Comparison of ENCODE assay signal across 23 cellular contexts in genomic region chr21:34166468-34166867, GRCh38.
DNase-seq lines count a peak whose midpoint lies in the region; ATAC-seq and TF ChIP-seq lines count a peak whose summit lies in the region.
"Had no signal": no experiment of that assay in that cellular context is flagged by ENCODE, and none has a peak within 500 bp of the region (broad histone marks: within the 10 kb centered on the region; RNA-seq: fewer than 3 reads in every experiment).

No MANE protein-coding gene starts in this region.

- no peak overlapping the region for H3K9ac ChIP-seq in endodermal cell (ENCODE audit: extremely low read depth, low read length, poor library complexity, severe bottlenecking)
- no peak overlapping the region for H3K9ac ChIP-seq in subcutaneous abdominal adipose tissue (ENCODE audit: low read length in 5 of 5)
- H3K9ac ChIP-seq: KMS-11 had no signal

- H3K36me3 ChIP-seq in endodermal cell (ENCODE audit: control insufficient read depth, insufficient read depth, low read length) (peaks cover 18% of the 10 kb centered on the region), subcutaneous abdominal adipose tissue (ENCODE audit: control insufficient read depth in 5 of 5, insufficient read depth in 5 of 5, low read length in 5 of 5) (peaks cover 0 to 14% (median 0%) of the 10 kb centered on the region in 5 donors)
- H3K36me3 ChIP-seq: brain microvascular endothelial cell, HAP-1, neutrophil, upper lobe of right lung had no signal

- H3K27me3 Mint-ChIP-seq in stimulated activated naive CD8-positive, alpha-beta T cell treated with anti-CD3 and anti-CD28 coated beads, Interleukin-15, amount 100 ng/mL, for 72 hours: no peaks in the 10 kb centered on the region
- H3K27me3 Mint-ChIP-seq in endodermal cell (ENCODE audit: insufficient read depth): no peaks in the 10 kb centered on the region
- H3K27me3 Mint-ChIP-seq: activated naive CD4-positive, alpha-beta T cell treated with anti-CD3 and anti-CD28 coated beads, Interleukin-2, amount 50 U/mL, for 24 hours had no signal

- H3K9me3 ChIP-seq in endodermal cell (ENCODE audit: control insufficient read depth, low read length) (peaks cover 88% of the 10 kb centered on the region), subcutaneous abdominal adipose tissue (ENCODE audit: control insufficient read depth in 5 of 5, low read length in 5 of 5) (peaks cover 19 to 66% (median 58%) of the 10 kb centered on the region in 5 donors)

- no peaks in the 10 kb centered on the region for H3K4me1 Mint-ChIP-seq in stimulated activated naive CD8-positive, alpha-beta T cell treated with anti-CD3 and anti-CD28 coated beads, Interleukin-15, amount 100 ng/mL, for 72 hours
- no peaks in the 10 kb centered on the region for H3K4me1 Mint-ChIP-seq in endodermal cell
- H3K4me1 Mint-ChIP-seq: activated naive CD4-positive, alpha-beta T cell treated with anti-CD3 and anti-CD28 coated beads, Interleukin-2, amount 50 U/mL, for 24 hours had no signal

- H3K4me3 ChIP-seq in endodermal cell (ENCODE audit: low read length) (peak overlapping the region; percentile 71), subcutaneous abdominal adipose tissue (ENCODE audit: low read depth in 1 of 5, low read length in 5 of 5) (peak overlapping the region; percentile 22 to 57 (median 31))
- H3K4me3 ChIP-seq: coronary artery, HAP-1, heart right ventricle, upper lobe of right lung had no signal

- H3K36me3 Mint-ChIP-seq in endodermal cell (ENCODE audit: low read depth): peaks cover 79% of the 10 kb centered on the region

- H3K4me1 ChIP-seq in endodermal cell (ENCODE audit: control insufficient read depth, insufficient read depth, low read length) (no peaks in the 10 kb centered on the region), subcutaneous abdominal adipose tissue (ENCODE audit: control insufficient read depth in 5 of 5, insufficient read depth in 5 of 5, low read length in 5 of 5) (no peaks in the 10 kb centered on the region)
- H3K4me1 ChIP-seq: HAP-1, heart right ventricle, upper lobe of right lung had no signal

- DNase-seq in stimulated activated naive CD8-positive, alpha-beta T cell treated with anti-CD3 and anti-CD28 coated beads, Interleukin-15, Interleukin-2, amounts not matched to agents 100 U/mL and 50 U/mL, for 24 hours: peak; percentile 23
- DNase-seq in stimulated activated naive CD8-positive, alpha-beta T cell treated with anti-CD3 and anti-CD28 coated beads, Interleukin-15, amount 100 ng/mL, for 72 hours: no peak
- DNase-seq in NCI-H226 (peak; percentile 19), endodermal cell (no peak), NCI-H1105 (lab: John Stamatoyannopoulos, UW) (no peak), NCI-H2107 (lab: John Stamatoyannopoulos, UW) (no peak)
- DNase-seq: brain microvascular endothelial cell; heart right ventricle; NCI-H1092 treated with DMSO at 0.1 percent for 48 hours; NCI-H748 treated with DMSO at 0.1 percent for 48 hours; PC-3; SIG-M5; stimulated activated CD4-positive, alpha-beta T cell treated with anti-CD3 and anti-CD28 coated beads, Interleukin-12 subunit alpha, Interleukin-12 subunit beta, amount 100 ng/mL, for 4 hours; T-helper 1 cell; upper lobe of right lung had no signal

- no peak overlapping the region for H3K27ac Mint-ChIP-seq in stimulated activated naive CD8-positive, alpha-beta T cell treated with anti-CD3 and anti-CD28 coated beads, Interleukin-15, amount 100 ng/mL, for 72 hours
- no peak overlapping the region for H3K27ac Mint-ChIP-seq in endodermal cell
- H3K27ac Mint-ChIP-seq: activated naive CD4-positive, alpha-beta T cell treated with anti-CD3 and anti-CD28 coated beads, Interleukin-2, amount 50 U/mL, for 24 hours; activated T-cell treated with anti-CD3 and anti-CD28 coated beads, Interleukin-2, amount 50 U/mL, for 72 hours had no signal

- peaks cover 41 to 78% of the 10 kb centered on the region in 2 donors for H3K9me3 Mint-ChIP-seq in stimulated activated naive CD8-positive, alpha-beta T cell treated with anti-CD3 and anti-CD28 coated beads, Interleukin-15, amount 100 ng/mL, for 72 hours
- H3K9me3 Mint-ChIP-seq in endodermal cell: peaks cover 92% of the 10 kb centered on the region

- H3K4me3 Mint-ChIP-seq in stimulated activated naive CD8-positive, alpha-beta T cell treated with anti-CD3 and anti-CD28 coated beads, Interleukin-15, amount 100 ng/mL, for 72 hours: no peak overlapping the region
- no peak overlapping the region for H3K4me3 Mint-ChIP-seq in endodermal cell
- H3K4me3 Mint-ChIP-seq: activated naive CD4-positive, alpha-beta T cell treated with anti-CD3 and anti-CD28 coated beads, Interleukin-2, amount 50 U/mL, for 24 hours; activated T-cell treated with anti-CD3 and anti-CD28 coated beads, Interleukin-2, amount 50 U/mL, for 72 hours had no signal

- no peak for TF ChIP-seq CTCF in endodermal cell (conservative IDR thresholded peaks at IDR 0.05)

- H3K27me3 ChIP-seq in endodermal cell (ENCODE audit: control insufficient read depth, insufficient read depth, low read length, poor library complexity, severe bottlenecking) (no peaks in the 10 kb centered on the region), subcutaneous abdominal adipose tissue (ENCODE audit: control insufficient read depth in 5 of 5, insufficient read depth in 4 of 5, low read length in 5 of 5) (no peaks in the 10 kb centered on the region)
- H3K27me3 ChIP-seq: brain microvascular endothelial cell, heart right ventricle, neutrophil, upper lobe of right lung had no signal

- H3K27ac ChIP-seq in endodermal cell (ENCODE audit: low read depth, low read length) (no peak overlapping the region), subcutaneous abdominal adipose tissue (ENCODE audit: low read depth, low read length) (no peak overlapping the region)
- H3K27ac ChIP-seq: brain microvascular endothelial cell, coronary artery, heart right ventricle, KMS-11, neutrophil, upper lobe of right lung had no signal

- 80 to 92% methylated on average over 5 of the region's 5 CpGs for WGBS in endodermal cell (ENCODE audit: insufficient coverage in 1 of 2, insufficient read length in 1 of 2), 2 experiments

- no peak for ATAC-seq in stimulated activated naive CD8-positive, alpha-beta T cell treated with anti-CD3 and anti-CD28 coated beads, Interleukin-15, Interleukin-2, amounts not matched to agents 100 U/mL and 50 U/mL, for 24 hours
- ATAC-seq in stimulated activated naive CD8-positive, alpha-beta T cell treated with anti-CD3 and anti-CD28 coated beads, Interleukin-15, amount 100 ng/mL, for 72 hours: no peak
- no peak for ATAC-seq in GM21529 (IDR thresholded peaks at IDR 0.05; ENCODE audit: unreplicated experiment)
- ATAC-seq: activated T-cell treated with anti-CD3 and anti-CD28 coated beads, Interleukin-2, amount 50 U/mL, for 72 hours; heart right ventricle; PC-3; upper lobe of right lung had no signal

Comparison
In these comparisons a context has a peak if more than half of its experiments do, and no peak if none do; other contexts are left out.
1. DNase-seq: peak in stimulated activated naive CD8-positive, alpha-beta T cell treated with anti-CD3 and anti-CD28 coated beads, Interleukin-15, Interleukin-2, amounts not matched to agents 100 U/mL and 50 U/mL, for 24 hours (single experiment) and NCI-H226 (single experiment); none in stimulated activated naive CD8-positive, alpha-beta T cell treated with anti-CD3 and anti-CD28 coated beads, Interleukin-15, amount 100 ng/mL, for 72 hours (0 of 2), endodermal cell (single experiment), NCI-H1105 (single experiment) and NCI-H2107 (single experiment).